In genomic region chr1:22864886-22865285, GRCh38 we compare ENCODE assay signal across 31 cellular contexts.
"Had no signal": no experiment of that assay in that cellular context is flagged by ENCODE, and none has a peak within 500 bp of the region (broad histone marks: within the 10 kb centered on the region; RNA-seq: fewer than 3 reads in every experiment).

No MANE protein-coding gene starts in this region.

- H3K36me3 ChIP-seq: adrenal gland, ascending aorta, breast epithelium had no signal

- DNase-seq: activated effector memory CD4-positive, alpha-beta T cell treated with anti-CD3 and anti-CD28 coated beads, Interleukin-2, amount 50 U/mL, for 16 hours; activated effector memory CD4-positive, alpha-beta T cell treated with Interleukin-2 at 50 U/mL for 16 hours; activated gamma-delta T cell; activated gamma-delta T cell treated with Interleukin-2 at 50 U/mL for 16 hours; activated naive CD4-positive, alpha-beta T cell; activated naive CD4-positive, alpha-beta T cell treated with anti-CD3 and anti-CD28 coated beads for 36 hours; activated naive CD4-positive, alpha-beta T cell treated with anti-CD3 and anti-CD28 coated beads, Interleukin-2, amount 10 ng/mL, durations not matched to agents 7 days and 5 days; activated naive CD4-positive, alpha-beta T cell treated with anti-CD3 and anti-CD28 coated beads, Interleukin-2, amount 50 U/mL, for 16 hours; activated naive CD4-positive, alpha-beta T cell treated with Interleukin-2 at 50 U/mL for 16 hours; activated naive CD8-positive, alpha-beta T cell treated with anti-CD3 and anti-CD28 coated beads for 36 hours; activated naive CD8-positive, alpha-beta T cell treated with anti-CD3 and anti-CD28 coated beads, Interleukin-2, amount 10 ng/mL, durations not matched to agents 7 days and 5 days; activated naive CD8-positive, alpha-beta T cell treated with anti-CD3 and anti-CD28 coated beads, Interleukin-2, amount 50 U/mL, for 24 hours; activated T-cell treated with anti-CD3 and anti-CD28 coated beads, Interleukin-2, amount 50 U/mL, for 1 hour; activated T-cell treated with anti-CD3 and anti-CD28 coated beads, Interleukin-2, amount 50 U/mL, for 24 hours; activated T-cell treated with anti-CD3 and anti-CD28 coated beads, Interleukin-2, amount 50 U/mL, for 4 hours; activated T-cell treated with anti-CD3 and anti-CD28 coated beads, Interleukin-2, amount 50 U/mL, for 48 hours; activated T-cell treated with anti-CD3 and anti-CD28 coated beads, Interleukin-2, amount 50 U/mL, for 72 hours; adrenal gland; amniotic stem cell; amygdala; anterior cingulate cortex; aorta; body of pancreas; brain microvascular endothelial cell; caudate nucleus; central memory CD4-positive, alpha-beta T cell; cerebellar nuclear complex had no signal

- H3K4me1 ChIP-seq: ascending aorta, body of pancreas, breast epithelium had no signal

- FAIRE-seq: astrocyte had no signal

- H3K27ac ChIP-seq: adrenal gland, ascending aorta, body of pancreas, brain microvascular endothelial cell, breast epithelium had no signal

- H3K27me3 ChIP-seq: adrenal gland, ascending aorta, body of pancreas, brain microvascular endothelial cell, breast epithelium, cardiac muscle cell had no signal

- H3K4me3 ChIP-seq: adrenal gland, ascending aorta, body of pancreas, breast epithelium, cardiac muscle cell had no signal

- H3K9me3 ChIP-seq: adrenal gland, ascending aorta, body of pancreas, breast epithelium had no signal
